ENCODE assay signal across 23 cellular contexts in genomic region chr7:121761399-121761798, GRCh38.
"Had no signal": no experiment of that assay in that cellular context is flagged by ENCODE, and none has a peak within 500 bp of the region (broad histone marks: within the 10 kb centered on the region; RNA-seq: fewer than 3 reads in every experiment).

No MANE protein-coding gene starts in this region.

- H3K27ac ChIP-seq: esophagus squamous epithelium, parathyroid adenoma, testis, upper lobe of right lung had no signal

- DNase-seq: activated CD4-positive, alpha-beta T cell treated with anti-CD3 and anti-CD28 coated beads, Interleukin-2, amount 10 ng/mL, durations not matched to agents 7 days and 5 days; activated CD8-positive, alpha-beta memory T cell treated with anti-CD3 and anti-CD28 coated beads, Interleukin-2, amount 50 U/mL, for 48 hours; activated effector memory CD4-positive, alpha-beta T cell treated with anti-CD3 and anti-CD28 coated beads, Interleukin-2, amount 50 U/mL, for 16 hours; activated naive CD4-positive, alpha-beta T cell treated with anti-CD3 and anti-CD28 coated beads, Interleukin-2, amount 50 U/mL, for 16 hours; activated T-cell treated with anti-CD3 and anti-CD28 coated beads, Interleukin-2, amount 50 U/mL, for 48 hours; dermis blood vessel endothelial cell; effector memory CD4-positive, alpha-beta T cell; esophagus squamous epithelium; foreskin fibroblast; glutamatergic neuron; hypothalamus; islet precursor cell; stimulated activated CD4-positive, alpha-beta T cell treated with anti-CD3 and anti-CD28 coated beads, Interleukin-4, amount 100 ng/mL, for 4 hours; T1000; testis; upper lobe of right lung had no signal

- H3K36me3 Mint-ChIP-seq: mesothelial cell of epicardium; natural killer cell treated with Interleukin-12 subunit alpha and Interleukin-12 subunit beta and Interleukin-15 and Interleukin-18, amount 100 ng/mL, for 72 hours; stimulated activated memory B cell treated with anti-CD40 and anti-IgM and Interleukin-4, amounts not matched to agents 10 μg/mL and 1 μg/mL and 100 μg/mL, for 72 hours had no signal

- H3K27me3 ChIP-seq: esophagus squamous epithelium, testis, upper lobe of right lung had no signal

- H3K9me3 ChIP-seq: esophagus squamous epithelium, testis, upper lobe of right lung had no signal

- ATAC-seq: left lobe of liver; natural killer cell treated with Interleukin-12 subunit alpha and Interleukin-12 subunit beta and Interleukin-15 and Interleukin-18, amount 100 ng/mL, for 72 hours; sciatic nerve; stimulated activated memory B cell treated with anti-CD40 and anti-IgM and Interleukin-4, amounts not matched to agents 10 μg/mL and 1 μg/mL and 100 μg/mL, for 72 hours; upper lobe of right lung had no signal

- H3K4me3 Mint-ChIP-seq: activated CD4-positive, alpha-beta T cell treated with anti-CD3 and anti-CD28 coated beads, Interleukin-2, amount 10 ng/mL, durations not matched to agents 7 days and 5 days; mesothelial cell of epicardium; natural killer cell treated with Interleukin-12 subunit alpha and Interleukin-12 subunit beta and Interleukin-15 and Interleukin-18, amount 100 ng/mL, for 72 hours; stimulated activated memory B cell treated with anti-CD40 and anti-IgM and Interleukin-4, amounts not matched to agents 10 μg/mL and 1 μg/mL and 100 μg/mL, for 72 hours had no signal

- H3K4me1 ChIP-seq: esophagus squamous epithelium, parathyroid adenoma, testis, upper lobe of right lung had no signal

- H3K36me3 ChIP-seq: esophagus squamous epithelium, upper lobe of right lung had no signal

- H3K27me3 Mint-ChIP-seq: activated CD4-positive, alpha-beta T cell treated with anti-CD3 and anti-CD28 coated beads, Interleukin-2, amount 10 ng/mL, durations not matched to agents 7 days and 5 days; natural killer cell treated with Interleukin-12 subunit alpha and Interleukin-12 subunit beta and Interleukin-15 and Interleukin-18, amount 100 ng/mL, for 72 hours; stimulated activated memory B cell treated with anti-CD40 and anti-IgM and Interleukin-4, amounts not matched to agents 10 μg/mL and 1 μg/mL and 100 μg/mL, for 72 hours had no signal

- H3K4me3 ChIP-seq: esophagus squamous epithelium, lung, testis, upper lobe of right lung had no signal

- H3K4me1 Mint-ChIP-seq: activated CD4-positive, alpha-beta T cell treated with anti-CD3 and anti-CD28 coated beads, Interleukin-2, amount 10 ng/mL, durations not matched to agents 7 days and 5 days; stimulated activated memory B cell treated with anti-CD40 and anti-IgM and Interleukin-4, amounts not matched to agents 10 μg/mL and 1 μg/mL and 100 μg/mL, for 72 hours had no signal

- H3K27ac Mint-ChIP-seq: activated CD4-positive, alpha-beta T cell treated with anti-CD3 and anti-CD28 coated beads, Interleukin-2, amount 10 ng/mL, durations not matched to agents 7 days and 5 days; mesothelial cell of epicardium; natural killer cell treated with Interleukin-12 subunit alpha and Interleukin-12 subunit beta and Interleukin-15 and Interleukin-18, amount 100 ng/mL, for 72 hours; stimulated activated memory B cell treated with anti-CD40 and anti-IgM and Interleukin-4, amounts not matched to agents 10 μg/mL and 1 μg/mL and 100 μg/mL, for 72 hours had no signal

- H3K9me3 Mint-ChIP-seq: activated CD4-positive, alpha-beta T cell treated with anti-CD3 and anti-CD28 coated beads, Interleukin-2, amount 10 ng/mL, durations not matched to agents 7 days and 5 days had no signal
